Comparison of ENCODE assay signal across 14 cellular contexts in genomic region chr13:112994084-112994780, GRCh38.
"Had no signal": no experiment of that assay in that cellular context is flagged by ENCODE, and none has a peak within 500 bp of the region (broad histone marks: within the 10 kb centered on the region; RNA-seq: fewer than 3 reads in every experiment).

No MANE protein-coding gene starts in this region.

- H3K27me3 ChIP-seq: right atrium auricular region had no signal

- H3K36me3 ChIP-seq: neutrophil, right atrium auricular region, suprapubic skin had no signal

- DNase-seq: activated B cell treated with CpG ODN at 0.5 μM for 24 hours; activated CD4-positive, alpha-beta T cell treated with anti-CD3 and anti-CD28 coated beads for 48 hours; activated CD8-positive, alpha-beta T cell treated with anti-CD3 and anti-CD28 coated beads for 36 hours; activated gamma-delta T cell; activated T-cell treated with anti-CD3 and anti-CD28 coated beads, Interleukin-2, amount 50 U/mL, for 72 hours; naive B cell had no signal

- H3K27me3 Mint-ChIP-seq: activated CD8-positive, alpha-beta T cell treated with anti-CD3 and anti-CD28 coated beads for 36 hours; stimulated activated naive CD8-positive, alpha-beta T cell treated with anti-CD3 and anti-CD28 coated beads, Interleukin-15, Interleukin-2, amounts not matched to agents 100 ng/mL and 50 ng/mL, for 24 hours; type B pancreatic cell had no signal

- H3K9me3 Mint-ChIP-seq: activated B cell treated with CpG ODN at 0.5 μM for 24 hours; activated CD8-positive, alpha-beta T cell treated with anti-CD3 and anti-CD28 coated beads for 36 hours; activated naive CD4-positive, alpha-beta T cell treated with anti-CD3 and anti-CD28 coated beads, Interleukin-2, amount 50 U/mL, for 72 hours; activated T-cell treated with anti-CD3 and anti-CD28 coated beads, Interleukin-2, amount 50 U/mL, for 72 hours; stimulated activated naive CD8-positive, alpha-beta T cell treated with anti-CD3 and anti-CD28 coated beads, Interleukin-15, Interleukin-2, amounts not matched to agents 100 ng/mL and 50 ng/mL, for 24 hours; T-helper 2 cell treated with Interferon-gamma antibody and Interleukin-4, amounts not matched to agents 5 μg/mL and 100 μg/mL, for 36 hours; type B pancreatic cell had no signal

- H3K9me3 ChIP-seq: esophagus muscularis mucosa, neutrophil, right atrium auricular region, suprapubic skin had no signal

- ATAC-seq: activated CD8-positive, alpha-beta T cell treated with anti-CD3 and anti-CD28 coated beads for 36 hours; activated naive CD4-positive, alpha-beta T cell treated with anti-CD3 and anti-CD28 coated beads, Interleukin-2, amount 50 U/mL, for 72 hours; activated T-cell treated with anti-CD3 and anti-CD28 coated beads, Interleukin-2, amount 50 U/mL, for 72 hours had no signal

- H3K4me3 Mint-ChIP-seq: activated B cell treated with CpG ODN at 0.5 μM for 24 hours; activated CD8-positive, alpha-beta T cell treated with anti-CD3 and anti-CD28 coated beads for 36 hours; activated T-cell treated with anti-CD3 and anti-CD28 coated beads, Interleukin-2, amount 50 U/mL, for 72 hours; stimulated activated naive CD8-positive, alpha-beta T cell treated with anti-CD3 and anti-CD28 coated beads, Interleukin-15, Interleukin-2, amounts not matched to agents 100 ng/mL and 50 ng/mL, for 24 hours; T-helper 2 cell treated with Interferon-gamma antibody and Interleukin-4, amounts not matched to agents 5 μg/mL and 100 μg/mL, for 36 hours; type B pancreatic cell had no signal

- H3K27ac Mint-ChIP-seq: activated B cell treated with CpG ODN at 0.5 μM for 24 hours; activated CD8-positive, alpha-beta T cell treated with anti-CD3 and anti-CD28 coated beads for 36 hours; activated T-cell treated with anti-CD3 and anti-CD28 coated beads, Interleukin-2, amount 50 U/mL, for 72 hours; stimulated activated naive CD8-positive, alpha-beta T cell treated with anti-CD3 and anti-CD28 coated beads, Interleukin-15, Interleukin-2, amounts not matched to agents 100 ng/mL and 50 ng/mL, for 24 hours; T-helper 2 cell treated with Interferon-gamma antibody and Interleukin-4, amounts not matched to agents 5 μg/mL and 100 μg/mL, for 36 hours; type B pancreatic cell had no signal

- H3K4me1 Mint-ChIP-seq: activated B cell treated with CpG ODN at 0.5 μM for 24 hours had no signal

- H3K4me3 ChIP-seq: esophagus muscularis mucosa, right atrium auricular region, suprapubic skin had no signal

- H3K27ac ChIP-seq: esophagus muscularis mucosa, neutrophil, right atrium auricular region, suprapubic skin had no signal
